22 cellular contexts compared by ENCODE assay signal in the genomic region with DNA sequence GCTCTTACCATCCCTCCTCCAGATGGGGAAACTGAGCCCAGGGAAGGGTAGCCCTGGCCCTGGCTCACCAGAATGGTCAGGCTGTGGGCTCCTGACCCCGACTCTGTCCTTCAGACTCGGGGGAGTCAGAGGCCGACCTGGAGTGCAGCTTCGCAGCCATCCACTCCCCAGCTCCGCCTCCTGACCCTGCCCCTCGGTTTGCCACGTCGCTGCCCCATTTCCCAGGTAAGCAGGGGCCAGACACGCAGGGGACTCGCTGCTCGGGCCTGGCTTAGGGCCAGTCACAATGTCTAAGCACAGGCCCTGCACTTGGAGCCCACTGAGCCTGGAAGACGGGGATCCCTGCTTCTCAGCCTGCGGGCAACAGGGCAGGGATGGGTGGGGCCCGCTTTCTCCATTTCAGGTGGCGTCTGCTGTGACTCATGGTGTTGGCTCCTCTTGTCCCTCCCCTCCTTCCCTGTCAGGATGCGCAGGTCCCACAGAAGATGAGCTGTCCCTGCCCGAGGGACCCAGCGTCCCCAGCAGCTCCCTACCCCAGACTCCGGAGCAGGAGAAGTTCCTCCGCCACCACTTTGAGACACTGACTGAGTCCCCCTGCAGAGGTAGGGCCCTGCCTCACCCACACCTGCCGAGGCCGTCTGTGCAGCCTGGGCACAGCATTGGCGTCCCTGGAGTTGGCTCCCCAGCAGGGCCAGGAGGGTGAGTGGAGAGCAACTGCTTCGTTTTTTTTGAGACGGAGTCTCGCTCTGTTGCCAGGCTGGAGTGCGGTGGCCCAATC. TPM values are rescaled to one million over a fixed set of nuclear protein-coding genes. Genes with fewer than 3 reads are reported as not detected.
DNase-seq lines count a peak whose midpoint lies in the region; ATAC-seq, FAIRE-seq and TF ChIP-seq lines count a peak whose summit lies in the region.
"Had no signal": no experiment of that assay in that cellular context is flagged by ENCODE, and none has a peak within 500 bp of the region (broad histone marks: within the 10 kb centered on the region; RNA-seq: fewer than 3 reads in every experiment).

No MANE protein-coding gene starts in this region.

- FAIRE-seq in HepG2 (lab: Jason Lieb, UNC) (no peak), keratinocyte (lab: Jason Lieb, UNC) (peak; percentile 79)
- FAIRE-seq: D721Med, RCC 7860 had no signal

- WGBS in HepG2 (ENCODE audit: low lambda C conversion rate): 94% methylated on average over 17 of the region's 27 CpGs
- 80% methylated on average over 4 of the region's 27 CpGs for WGBS in right lobe of liver (ENCODE audit: insufficient coverage, low coverage, low lambda C conversion rate, missing lambda C conversion rate)
- WGBS in suprapubic skin: 57% methylated on average over 25 of the region's 27 CpGs

- no peaks in the 10 kb centered on the region for H3K9me1 ChIP-seq in keratinocyte (ENCODE audit: control insufficient read depth, extremely low read depth, insufficient read depth, low read length)

- POLR2A ChIA-PET in HepG2 (lab: Yijun Ruan, JAX): interaction anchor here (2.5 kb wide), 1 partner anchor 13 kb away, joined by 8 read pairs; a partner anchor contains a TSS

- H3K79me2 ChIP-seq in HepG2 (ENCODE audit: insufficient read depth, low read length) (no peaks in the 10 kb centered on the region), keratinocyte (ENCODE audit: control insufficient read depth, insufficient read depth, low read length) (no peaks in the 10 kb centered on the region)

- TF ChIP-seq CTCF in HepG2 (CRISPR knock-in tag; IDR thresholded peaks at IDR 0.05) (no peak), right lobe of liver (IDR thresholded peaks at IDR 0.05) (no peak), VCaP (conservative IDR thresholded peaks at IDR 0.05) (no peak), keratinocyte (optimal IDR thresholded peaks at IDR 0.05 in 1 of 3, IDR thresholded peaks at IDR 0.05 in 1 of 3, conservative IDR thresholded peaks at IDR 0.05 in 1 of 3; ENCODE audit: extremely low read depth in 1 of 3, insufficient read depth in 2 of 3, low read length in 3 of 3) (no peak), suprapubic skin (IDR thresholded peaks at IDR 0.05) (no peak)

- no peaks in the 10 kb centered on the region for H3K9me3 ChIP-seq in HepG2 (ENCODE audit: low read length)
- H3K9me3 ChIP-seq in right lobe of liver: no peaks in the 10 kb centered on the region
- H3K9me3 ChIP-seq in keratinocyte (ENCODE audit: control insufficient read depth, low read depth, low read length): no peaks in the 10 kb centered on the region
- no peaks in the 10 kb centered on the region for H3K9me3 ChIP-seq in suprapubic skin
- H3K9me3 ChIP-seq: SK-N-SH had no signal

- no peak for ATAC-seq in HepG2
- no peak for ATAC-seq in right lobe of liver
- no peak for ATAC-seq in GM19328 (IDR thresholded peaks at IDR 0.05; ENCODE audit: unreplicated experiment)
- no peak for ATAC-seq in HG02885 (IDR thresholded peaks at IDR 0.05; ENCODE audit: poor library complexity, unreplicated experiment)

- H3K36me3 ChIP-seq in HepG2 (replicated peaks in 1 of 2; ENCODE audit: control insufficient read depth in 1 of 2, insufficient read depth in 2 of 2, low read length in 2 of 2) (peaks cover 27 to 55% of the 10 kb centered on the region in 2 experiments; a peak in 4 of 5 replicates), right lobe of liver (no peaks in the 10 kb centered on the region), keratinocyte (ENCODE audit: control insufficient read depth in 2 of 2, extremely low read depth in 1 of 2, insufficient read depth in 2 of 2, low read length in 2 of 2) (peaks cover 0 to 21% of the 10 kb centered on the region in 2 experiments), suprapubic skin (peaks cover 4% of the 10 kb centered on the region)

- dilution Hi-C loops in keratinocyte (cut with MboI; ENCODE audit: extremely low pct_ligation_motif_present, low sequenced_read_pairs): no loop called here

- H2AFZ ChIP-seq in HepG2 (ENCODE audit: low read length) (no peak overlapping the region), keratinocyte (ENCODE audit: control insufficient read depth, low read length) (peak overlapping the region; percentile 80)

- TF ChIP-seq EP300 in HepG2 (IDR thresholded peaks at IDR 0.05; ENCODE audit: low read depth in 2 of 2, low read length in 2 of 2) (no peak), HepG2 (CRISPR knock-in tag; IDR thresholded peaks at IDR 0.05; ENCODE audit: borderline replicate concordance) (no peak), suprapubic skin (IDR thresholded peaks at IDR 0.05) (no peak)

- intact Hi-C loops in HepG2 (cut with micrococcal nuclease; ENCODE audit: unreplicated experiment): no loop called here
- intact Hi-C loops in right lobe of liver (cut with DNase I): no loop called here

- H3K4me1 ChIP-seq in HepG2 (ENCODE audit: insufficient read depth, low read length): no peaks in the 10 kb centered on the region
- no peaks in the 10 kb centered on the region for H3K4me1 ChIP-seq in right lobe of liver
- peaks cover 23% of the 10 kb centered on the region for H3K4me1 ChIP-seq in keratinocyte (ENCODE audit: control insufficient read depth, extremely low read depth, insufficient read depth, low read length)
- peaks cover 26% of the 10 kb centered on the region for H3K4me1 ChIP-seq in suprapubic skin

- H3K27me3 ChIP-seq in HepG2 (ENCODE audit: control insufficient read depth in 1 of 2, insufficient read depth in 2 of 2, low read length in 2 of 2) (no peaks in the 10 kb centered on the region), right lobe of liver (no peaks in the 10 kb centered on the region), keratinocyte (ENCODE audit: control insufficient read depth, extremely low read depth, insufficient read depth, low read length) (no peaks in the 10 kb centered on the region), suprapubic skin (no peaks in the 10 kb centered on the region)

- DNase-seq in HepG2 (ENCODE audit: low spot score): no peak
- DNase-seq in right lobe of liver: no peak
- DNase-seq in keratinocyte (ENCODE audit: low read depth, low spot score): peak; percentile 59
- DNase-seq in suprapubic skin (ENCODE audit: low spot score in 2 of 2): no peak
- DNase-seq in erythroblast (lab: John Stamatoyannopoulos, UW): no peak
- DNase-seq: ACHN; C1 segment of cervical spinal cord; CD8-positive, alpha-beta memory T cell; H9; KBM-7; NCI-H1105; NCI-H1694 treated with DMSO at 0.1 percent for 48 hours; NCI-H510A; NCI-H748 treated with DMSO at 0.1 percent for 48 hours; SHP77 treated with DMSO at 0.1 percent for 48 hours; SK-N-SH had no signal

- CTCF ChIA-PET in HepG2 (lab: Yijun Ruan, JAX; ENCODE audit: low intra/inter-chr PET ratio, low total read pairs): no interaction called here

- H4K20me1 ChIP-seq in HepG2 (ENCODE audit: insufficient read depth, low read length): no peaks in the 10 kb centered on the region
- H4K20me1 ChIP-seq in keratinocyte (ENCODE audit: control insufficient read depth, extremely low read depth, insufficient read depth, low read length): no peaks in the 10 kb centered on the region

- H3K9ac ChIP-seq in HepG2 (ENCODE audit: insufficient read depth, low read depth, low read length) (no peak overlapping the region), keratinocyte (ENCODE audit: control insufficient read depth, extremely low read depth, insufficient read depth, low read length) (peak overlapping the region; percentile 28)
- H3K9ac ChIP-seq: SK-N-SH had no signal

- H3K4me3 ChIP-seq in HepG2 (replicated peaks in 1 of 3; ENCODE audit: insufficient read depth in 1 of 3, low read depth in 2 of 3, low read length in 3 of 3) (no peak overlapping the region), right lobe of liver (no peak overlapping the region), keratinocyte (ENCODE audit: control insufficient read depth in 2 of 3, extremely low read depth in 1 of 3, insufficient read depth in 2 of 3, low read depth in 1 of 3, low read length in 3 of 3) (no peak overlapping the region), suprapubic skin (no peak overlapping the region)

- H3K27ac ChIP-seq in HepG2 (ENCODE audit: extremely low read length, insufficient read depth, low read length) (no peak overlapping the region), right lobe of liver (no peak overlapping the region), VCaP (peak overlapping the region; percentile 18; the same call in 1 of the 2 replicates), keratinocyte (ENCODE audit: control insufficient read depth, insufficient read depth, low read length) (peak overlapping the region; percentile 20), suprapubic skin (peak overlapping the region; percentile 64)

- H3K4me2 ChIP-seq in HepG2 (ENCODE audit: low read depth, low read length): no peak overlapping the region
- peak overlapping the region; percentile 45 for H3K4me2 ChIP-seq in keratinocyte (ENCODE audit: control insufficient read depth, extremely low read depth, insufficient read depth, low read depth, low read length)
- H3K4me2 ChIP-seq: SK-N-SH had no signal

- in situ Hi-C loops in HepG2 (cut with HindIII; ENCODE audit: extremely low pct_ligation_motif_present, low pct_unique_long_range_greater_than_20kb): no loop called here

- TF ChIP-seq POLR2A in HepG2 (IDR thresholded peaks at IDR 0.05; ENCODE audit: insufficient read depth in 1 of 2, low read depth in 2 of 2, low read length in 2 of 2) (no peak), right lobe of liver (IDR thresholded peaks at IDR 0.05) (no peak), suprapubic skin (IDR thresholded peaks at IDR 0.05) (no peak), erythroblast (IDR thresholded peaks at IDR 0.05; ENCODE audit: low read length) (no peak)

- no peak for TF ChIP-seq RAD21 in HepG2 (CRISPR knock-in tag; IDR thresholded peaks at IDR 0.05)

- no TSS peak for BruUV-seq in HepG2 (replicated peaks; lab: Mats Ljungman, UMichigan)

RNA-seq across cellular contexts. Expression of a gene that starts 9.2 kb away (rescaled TPM):
- total RNA-seq in HepG2 (2016; rRNA removed; fragmentation: Illumina TruSeq; extraction: Trizol) (not detected in 2 replicates), right lobe of liver (not detected), suprapubic skin (not detected)
- not detected in 2 replicates for total RNA-seq in HepG2 (2016; cell fraction: cytosol; rRNA removed; fragmentation: Illumina TruSeq; extraction: Trizol; ENCODE audit: low read depth)
- not detected in 2 replicates for total RNA-seq in HepG2 (2016; cell fraction: insoluble cytoplasmic fraction; rRNA removed; fragmentation: Illumina TruSeq; extraction: Trizol)
- not detected in 2 replicates for total RNA-seq in HepG2 (2016; cell fraction: membrane; rRNA removed; fragmentation: Illumina TruSeq; extraction: Trizol)
- not detected in 2 replicates for total RNA-seq in HepG2 (2016; cell fraction: nucleus; rRNA removed; fragmentation: Illumina TruSeq; extraction: Trizol)
- polyA plus RNA-seq in HepG2 (2011; rRNA removed) (not detected in 2 replicates), keratinocyte (not detected in 3 replicates)
- 0.09 TPM in 1 of 2 replicates, not detected in the other for polyA plus RNA-seq in HepG2 (2011; cell fraction: cytosol; rRNA removed)
- polyA plus RNA-seq in HepG2 (2011; cell fraction: nucleus; rRNA removed): not detected in 2 replicates
- not detected in 2 replicates for polyA plus RNA-seq in HepG2 (2012)
- not detected in 2 replicates for polyA plus RNA-seq in HepG2 (2016; cell fraction: cytosol; fragmentation: Illumina TruSeq; extraction: Trizol; ENCODE audit: low read depth)
- polyA plus RNA-seq in HepG2 (2016; cell fraction: insoluble cytoplasmic fraction; fragmentation: Illumina TruSeq; extraction: Trizol; ENCODE audit: low read depth): not detected in 2 replicates
- not detected in 2 replicates for polyA plus RNA-seq in HepG2 (2016; cell fraction: membrane; fragmentation: Illumina TruSeq; extraction: Trizol; ENCODE audit: low read depth)
- polyA plus RNA-seq in HepG2 (2016; cell fraction: nucleus; fragmentation: Illumina TruSeq; extraction: Trizol; ENCODE audit: insufficient read depth, low read depth): not detected in 2 replicates
- not detected in 2 replicates for polyA minus RNA-seq in HepG2 (2011; rRNA and poly(A)+ RNA removed; ENCODE audit: low replicate concordance)
- polyA minus RNA-seq in HepG2 (2011; cell fraction: cytosol; rRNA and poly(A)+ RNA removed): not detected in 2 replicates
- not detected in 2 replicates for polyA minus RNA-seq in HepG2 (2011; cell fraction: nucleus; rRNA and poly(A)+ RNA removed)
- polyA plus RNA-seq in keratinocyte (2011; ENCODE audit: low read depth): not detected
- polyA plus RNA-seq in keratinocyte (2011; cell fraction: cytosol; rRNA removed): not detected in 2 replicates
- not detected in 2 replicates for polyA plus RNA-seq in keratinocyte (2011; cell fraction: nucleus; rRNA removed)
- polyA plus RNA-seq in keratinocyte (2012; ENCODE audit: low replicate concordance): not detected in 2 replicates
- not detected in 3 replicates for polyA minus RNA-seq in keratinocyte
- not detected for polyA minus RNA-seq in keratinocyte (2011; cell fraction: cytosol; rRNA and poly(A)+ RNA removed)
- not detected in 2 replicates for polyA minus RNA-seq in keratinocyte (2011; cell fraction: nucleus; rRNA and poly(A)+ RNA removed)
- total RNA-seq: CD8-positive, alpha-beta memory T cell; H9; OCI-LY7 had no signal
- polyA plus RNA-seq: CD8-positive, alpha-beta memory T cell; SK-N-SH had no signal

RNA-seq across cellular contexts. Expression of a gene that starts 12.9 kb away (rescaled TPM):
- total RNA-seq in HepG2 (2016; rRNA removed; fragmentation: Illumina TruSeq; extraction: Trizol): 101 and 104 TPM in 2 replicates
- 200 and 257 TPM in 2 replicates for total RNA-seq in HepG2 (2016; cell fraction: cytosol; rRNA removed; fragmentation: Illumina TruSeq; extraction: Trizol; ENCODE audit: low read depth)
- 89.2 and 111 TPM in 2 replicates for total RNA-seq in HepG2 (2016; cell fraction: insoluble cytoplasmic fraction; rRNA removed; fragmentation: Illumina TruSeq; extraction: Trizol)
- total RNA-seq in HepG2 (2016; cell fraction: membrane; rRNA removed; fragmentation: Illumina TruSeq; extraction: Trizol): 150 and 193 TPM in 2 replicates
- total RNA-seq in HepG2 (2016; cell fraction: nucleus; rRNA removed; fragmentation: Illumina TruSeq; extraction: Trizol): 28.9 and 41.0 TPM in 2 replicates
- polyA plus RNA-seq in HepG2 (2011; rRNA removed): 40.5 and 41.1 TPM in 2 replicates
- 43.3 and 68.7 TPM in 2 replicates for polyA plus RNA-seq in HepG2 (2011; cell fraction: cytosol; rRNA removed)
- 35.8 and 39.5 TPM in 2 replicates for polyA plus RNA-seq in HepG2 (2011; cell fraction: nucleus; rRNA removed)
- polyA plus RNA-seq in HepG2 (2012): 54.5 and 79.4 TPM in 2 replicates
- 272 and 302 TPM in 2 replicates for polyA plus RNA-seq in HepG2 (2016; cell fraction: cytosol; fragmentation: Illumina TruSeq; extraction: Trizol; ENCODE audit: low read depth)
- 78.5 and 105 TPM in 2 replicates for polyA plus RNA-seq in HepG2 (2016; cell fraction: insoluble cytoplasmic fraction; fragmentation: Illumina TruSeq; extraction: Trizol; ENCODE audit: low read depth)
- 180 and 196 TPM in 2 replicates for polyA plus RNA-seq in HepG2 (2016; cell fraction: membrane; fragmentation: Illumina TruSeq; extraction: Trizol; ENCODE audit: low read depth)
- 49.3 and 68.2 TPM in 2 replicates for polyA plus RNA-seq in HepG2 (2016; cell fraction: nucleus; fragmentation: Illumina TruSeq; extraction: Trizol; ENCODE audit: insufficient read depth, low read depth)
- 92.6 and 139 TPM in 2 replicates for polyA minus RNA-seq in HepG2 (2011; rRNA and poly(A)+ RNA removed; ENCODE audit: low replicate concordance)
- polyA minus RNA-seq in HepG2 (2011; cell fraction: cytosol; rRNA and poly(A)+ RNA removed): 36.7 and 69.3 TPM in 2 replicates
- polyA minus RNA-seq in HepG2 (2011; cell fraction: nucleus; rRNA and poly(A)+ RNA removed): 18.0 and 26.0 TPM in 2 replicates
- total RNA-seq in right lobe of liver: 10 to 100 TPM; 27.3 to 34.4 (median 29.9) TPM
- 31.3 to 63.2 TPM (median 34.3 TPM) in 3 replicates for polyA plus RNA-seq in keratinocyte
- polyA plus RNA-seq in keratinocyte (2011; ENCODE audit: low read depth): 70.3 TPM
- 43.2 and 86.9 TPM in 2 replicates for polyA plus RNA-seq in keratinocyte (2011; cell fraction: cytosol; rRNA removed)
- 12.1 and 14.1 TPM in 2 replicates for polyA plus RNA-seq in keratinocyte (2011; cell fraction: nucleus; rRNA removed)
- polyA plus RNA-seq in keratinocyte (2012; ENCODE audit: low replicate concordance): 130 and 164 TPM in 2 replicates
- polyA minus RNA-seq in keratinocyte: 90.8 to 122 TPM (median 105 TPM) in 3 replicates
- polyA minus RNA-seq in keratinocyte (2011; cell fraction: cytosol; rRNA and poly(A)+ RNA removed): 149 TPM
- 15.4 and 17.1 TPM in 2 replicates for polyA minus RNA-seq in keratinocyte (2011; cell fraction: nucleus; rRNA and poly(A)+ RNA removed)
- total RNA-seq in suprapubic skin: 10 to 100 TPM; 21.8 to 57.5 (median 31.3) TPM

RNA-seq across cellular contexts. Expression of a gene that starts 13.5 kb away (rescaled TPM):
- total RNA-seq in HepG2 (2016; rRNA removed; fragmentation: Illumina TruSeq; extraction: Trizol): 271 and 302 TPM in 2 replicates
- 111 and 137 TPM in 2 replicates for total RNA-seq in HepG2 (2016; cell fraction: cytosol; rRNA removed; fragmentation: Illumina TruSeq; extraction: Trizol; ENCODE audit: low read depth)
- 287 and 330 TPM in 2 replicates for total RNA-seq in HepG2 (2016; cell fraction: insoluble cytoplasmic fraction; rRNA removed; fragmentation: Illumina TruSeq; extraction: Trizol)
- 147 and 172 TPM in 2 replicates for total RNA-seq in HepG2 (2016; cell fraction: membrane; rRNA removed; fragmentation: Illumina TruSeq; extraction: Trizol)
- total RNA-seq in HepG2 (2016; cell fraction: nucleus; rRNA removed; fragmentation: Illumina TruSeq; extraction: Trizol): 88.1 and 109 TPM in 2 replicates
- 245 and 276 TPM in 2 replicates for polyA plus RNA-seq in HepG2 (2011; rRNA removed)
- polyA plus RNA-seq in HepG2 (2011; cell fraction: cytosol; rRNA removed): 268 and 334 TPM in 2 replicates
- 216 and 224 TPM in 2 replicates for polyA plus RNA-seq in HepG2 (2011; cell fraction: nucleus; rRNA removed)
- 194 and 206 TPM in 2 replicates for polyA plus RNA-seq in HepG2 (2012)
- polyA plus RNA-seq in HepG2 (2016; cell fraction: cytosol; fragmentation: Illumina TruSeq; extraction: Trizol; ENCODE audit: low read depth): 122 and 132 TPM in 2 replicates
- polyA plus RNA-seq in HepG2 (2016; cell fraction: insoluble cytoplasmic fraction; fragmentation: Illumina TruSeq; extraction: Trizol; ENCODE audit: low read depth): 315 and 344 TPM in 2 replicates
- 131 and 152 TPM in 2 replicates for polyA plus RNA-seq in HepG2 (2016; cell fraction: membrane; fragmentation: Illumina TruSeq; extraction: Trizol; ENCODE audit: low read depth)
- polyA plus RNA-seq in HepG2 (2016; cell fraction: nucleus; fragmentation: Illumina TruSeq; extraction: Trizol; ENCODE audit: insufficient read depth, low read depth): 199 and 208 TPM in 2 replicates
- polyA minus RNA-seq in HepG2 (2011; rRNA and poly(A)+ RNA removed; ENCODE audit: low replicate concordance): 123 and 179 TPM in 2 replicates
- 73.9 and 84.3 TPM in 2 replicates for polyA minus RNA-seq in HepG2 (2011; cell fraction: cytosol; rRNA and poly(A)+ RNA removed)
- 23.3 and 34.8 TPM in 2 replicates for polyA minus RNA-seq in HepG2 (2011; cell fraction: nucleus; rRNA and poly(A)+ RNA removed)
- total RNA-seq in right lobe of liver: 10 to 100 TPM; 27.8 to 64.7 (median 36.4) TPM
- 179 to 193 TPM (median 183 TPM) in 3 replicates for polyA plus RNA-seq in keratinocyte
- 27.1 TPM for polyA plus RNA-seq in keratinocyte (2011; ENCODE audit: low read depth)
- polyA plus RNA-seq in keratinocyte (2011; cell fraction: cytosol; rRNA removed): 189 and 218 TPM in 2 replicates
- polyA plus RNA-seq in keratinocyte (2011; cell fraction: nucleus; rRNA removed): 129 and 137 TPM in 2 replicates
- 150 and 230 TPM in 2 replicates for polyA plus RNA-seq in keratinocyte (2012; ENCODE audit: low replicate concordance)
- 111 to 205 TPM (median 156 TPM) in 3 replicates for polyA minus RNA-seq in keratinocyte
- 167 TPM for polyA minus RNA-seq in keratinocyte (2011; cell fraction: cytosol; rRNA and poly(A)+ RNA removed)
- polyA minus RNA-seq in keratinocyte (2011; cell fraction: nucleus; rRNA and poly(A)+ RNA removed): 27.0 and 37.3 TPM in 2 replicates
- total RNA-seq in suprapubic skin: 100 to 1,000 TPM in 1 of 4 donors, 10 to 100 TPM in 3; 63.2 to 117 (median 90.5) TPM

RNA-seq across cellular contexts. Expression of a gene that starts 38.1 kb away (rescaled TPM):
- total RNA-seq in HepG2 (2016; rRNA removed; fragmentation: Illumina TruSeq; extraction: Trizol): 280 and 322 TPM in 2 replicates
- 123 and 145 TPM in 2 replicates for total RNA-seq in HepG2 (2016; cell fraction: cytosol; rRNA removed; fragmentation: Illumina TruSeq; extraction: Trizol; ENCODE audit: low read depth)
- total RNA-seq in HepG2 (2016; cell fraction: insoluble cytoplasmic fraction; rRNA removed; fragmentation: Illumina TruSeq; extraction: Trizol): 261 and 342 TPM in 2 replicates
- 152 and 172 TPM in 2 replicates for total RNA-seq in HepG2 (2016; cell fraction: membrane; rRNA removed; fragmentation: Illumina TruSeq; extraction: Trizol)
- 96.9 and 104 TPM in 2 replicates for total RNA-seq in HepG2 (2016; cell fraction: nucleus; rRNA removed; fragmentation: Illumina TruSeq; extraction: Trizol)
- polyA plus RNA-seq in HepG2 (2011; rRNA removed): 526 and 533 TPM in 2 replicates
- polyA plus RNA-seq in HepG2 (2011; cell fraction: cytosol; rRNA removed): 204 and 262 TPM in 2 replicates
- polyA plus RNA-seq in HepG2 (2011; cell fraction: nucleus; rRNA removed): 119 and 132 TPM in 2 replicates
- polyA plus RNA-seq in HepG2 (2012): 299 and 302 TPM in 2 replicates
- polyA plus RNA-seq in HepG2 (2016; cell fraction: cytosol; fragmentation: Illumina TruSeq; extraction: Trizol; ENCODE audit: low read depth): 206 and 217 TPM in 2 replicates
- polyA plus RNA-seq in HepG2 (2016; cell fraction: insoluble cytoplasmic fraction; fragmentation: Illumina TruSeq; extraction: Trizol; ENCODE audit: low read depth): 455 and 533 TPM in 2 replicates
- 241 and 270 TPM in 2 replicates for polyA plus RNA-seq in HepG2 (2016; cell fraction: membrane; fragmentation: Illumina TruSeq; extraction: Trizol; ENCODE audit: low read depth)
- 326 and 330 TPM in 2 replicates for polyA plus RNA-seq in HepG2 (2016; cell fraction: nucleus; fragmentation: Illumina TruSeq; extraction: Trizol; ENCODE audit: insufficient read depth, low read depth)
- 458 and 714 TPM in 2 replicates for polyA minus RNA-seq in HepG2 (2011; rRNA and poly(A)+ RNA removed; ENCODE audit: low replicate concordance)
- polyA minus RNA-seq in HepG2 (2011; cell fraction: cytosol; rRNA and poly(A)+ RNA removed): 195 and 198 TPM in 2 replicates
- polyA minus RNA-seq in HepG2 (2011; cell fraction: nucleus; rRNA and poly(A)+ RNA removed): 43.9 and 66.4 TPM in 2 replicates
- 100 to 1,000 TPM in 4 of 6 experiments, 10 to 100 TPM in 2; 93.0 to 252 (median 168) TPM for total RNA-seq in right lobe of liver
- polyA plus RNA-seq in keratinocyte: 778 to 884 TPM (median 832 TPM) in 3 replicates
- 277 TPM for polyA plus RNA-seq in keratinocyte (2011; ENCODE audit: low read depth)
- 503 and 570 TPM in 2 replicates for polyA plus RNA-seq in keratinocyte (2011; cell fraction: cytosol; rRNA removed)
- polyA plus RNA-seq in keratinocyte (2011; cell fraction: nucleus; rRNA removed): 320 and 355 TPM in 2 replicates
- 573 and 1,064 TPM in 2 replicates for polyA plus RNA-seq in keratinocyte (2012; ENCODE audit: low replicate concordance)
- polyA minus RNA-seq in keratinocyte: 875 to 1,429 TPM (median 940 TPM) in 3 replicates
- polyA minus RNA-seq in keratinocyte (2011; cell fraction: cytosol; rRNA and poly(A)+ RNA removed): 664 TPM
- 173 and 211 TPM in 2 replicates for polyA minus RNA-seq in keratinocyte (2011; cell fraction: nucleus; rRNA and poly(A)+ RNA removed)
- total RNA-seq in suprapubic skin: 10 to 100 TPM; 60.2 to 95.5 (median 79.2) TPM

RNA-seq across cellular contexts. Expression of a gene that starts 47.0 kb away (rescaled TPM):
- 8.8 and 12.5 TPM in 2 replicates for total RNA-seq in HepG2 (2016; rRNA removed; fragmentation: Illumina TruSeq; extraction: Trizol)
- 8.9 and 9.0 TPM in 2 replicates for total RNA-seq in HepG2 (2016; cell fraction: cytosol; rRNA removed; fragmentation: Illumina TruSeq; extraction: Trizol; ENCODE audit: low read depth)
- total RNA-seq in HepG2 (2016; cell fraction: insoluble cytoplasmic fraction; rRNA removed; fragmentation: Illumina TruSeq; extraction: Trizol): 6.7 and 12.7 TPM in 2 replicates
- total RNA-seq in HepG2 (2016; cell fraction: membrane; rRNA removed; fragmentation: Illumina TruSeq; extraction: Trizol): 6.0 and 6.1 TPM in 2 replicates
- 17.4 and 19.5 TPM in 2 replicates for total RNA-seq in HepG2 (2016; cell fraction: nucleus; rRNA removed; fragmentation: Illumina TruSeq; extraction: Trizol)
- 5.4 and 5.8 TPM in 2 replicates for polyA plus RNA-seq in HepG2 (2011; rRNA removed)
- polyA plus RNA-seq in HepG2 (2011; cell fraction: cytosol; rRNA removed): 1.4 and 2.5 TPM in 2 replicates
- polyA plus RNA-seq in HepG2 (2011; cell fraction: nucleus; rRNA removed): 24.0 and 42.0 TPM in 2 replicates
- polyA plus RNA-seq in HepG2 (2012): 2.6 and 3.6 TPM in 2 replicates
- polyA plus RNA-seq in HepG2 (2016; cell fraction: cytosol; fragmentation: Illumina TruSeq; extraction: Trizol; ENCODE audit: low read depth): 1.3 and 1.6 TPM in 2 replicates
- 5.9 and 8.7 TPM in 2 replicates for polyA plus RNA-seq in HepG2 (2016; cell fraction: insoluble cytoplasmic fraction; fragmentation: Illumina TruSeq; extraction: Trizol; ENCODE audit: low read depth)
- 3.2 TPM in 2 replicates for polyA plus RNA-seq in HepG2 (2016; cell fraction: membrane; fragmentation: Illumina TruSeq; extraction: Trizol; ENCODE audit: low read depth)
- 49.8 and 52.6 TPM in 2 replicates for polyA plus RNA-seq in HepG2 (2016; cell fraction: nucleus; fragmentation: Illumina TruSeq; extraction: Trizol; ENCODE audit: insufficient read depth, low read depth)
- 10.6 and 32.3 TPM in 2 replicates for polyA minus RNA-seq in HepG2 (2011; rRNA and poly(A)+ RNA removed; ENCODE audit: low replicate concordance)
- 2.3 and 2.5 TPM in 2 replicates for polyA minus RNA-seq in HepG2 (2011; cell fraction: cytosol; rRNA and poly(A)+ RNA removed)
- polyA minus RNA-seq in HepG2 (2011; cell fraction: nucleus; rRNA and poly(A)+ RNA removed): 9.1 and 12.0 TPM in 2 replicates
- 1 to 10 TPM in 2 of 6 experiments, under 1 TPM in 4; 0.20 to 1.6 (median 0.58) TPM for total RNA-seq in right lobe of liver
- 0.98 to 3.7 TPM (median 2.3 TPM) in 3 replicates for polyA plus RNA-seq in keratinocyte
- polyA plus RNA-seq in keratinocyte (2011; ENCODE audit: low read depth): 0.29 TPM
- 0.79 and 1.3 TPM in 2 replicates for polyA plus RNA-seq in keratinocyte (2011; cell fraction: cytosol; rRNA removed)
- 3.9 and 4.4 TPM in 2 replicates for polyA plus RNA-seq in keratinocyte (2011; cell fraction: nucleus; rRNA removed)
- 0.93 and 3.6 TPM in 2 replicates for polyA plus RNA-seq in keratinocyte (2012; ENCODE audit: low replicate concordance)
- 1.1 to 7.2 TPM (median 3.3 TPM) in 3 replicates for polyA minus RNA-seq in keratinocyte
- polyA minus RNA-seq in keratinocyte (2011; cell fraction: cytosol; rRNA and poly(A)+ RNA removed): 1.3 TPM
- polyA minus RNA-seq in keratinocyte (2011; cell fraction: nucleus; rRNA and poly(A)+ RNA removed): 1.8 and 3.1 TPM in 2 replicates
- total RNA-seq in suprapubic skin: 1 to 10 TPM; 1.4 to 3.7 (median 1.8) TPM

Comparison
In these comparisons a context has a peak if more than half of its experiments do, and no peak if none do; other contexts are left out.
1. H3K27ac ChIP-seq: peak in VCaP (single experiment), keratinocyte (single experiment) and suprapubic skin (single experiment); none in HepG2 (single experiment) and right lobe of liver (0 of 3).